In genomic region chr18:76495435-76496199, GRCh38 we compare ENCODE assay signal across 8 cellular contexts. TPM values are rescaled to one million over a fixed set of nuclear protein-coding genes. Genes with fewer than 3 reads are reported as not detected.
DNase-seq lines count a peak whose midpoint lies in the region; ATAC-seq and TF ChIP-seq lines count a peak whose summit lies in the region.

No MANE protein-coding gene starts in this region.

- H3K14ac ChIP-seq in trophoblast cell (ENCODE audit: low read length) = peak overlapping the region; percentile 38

- no peaks in the 10 kb centered on the region for H3K9me3 ChIP-seq in heart left ventricle
- peaks cover 2% of the 10 kb centered on the region for H3K9me3 ChIP-seq in trophoblast cell (ENCODE audit: insufficient read depth, low read depth, low read length)

- no peak overlapping the region for H2AK5ac ChIP-seq in trophoblast cell (ENCODE audit: low read length)

- intact Hi-C loops in heart left ventricle (cut with DNase I) = loop anchor here in 5 of 10 donors (2.0 to 10.0 kb wide), 6 partner anchors 45 to 1998 kb away; partner anchors contain the start of gene CNDP2 (in 1 of the 5)

- H2BK5ac ChIP-seq in trophoblast cell (ENCODE audit: low read depth, low read length, poor library complexity) = no peak overlapping the region

- H2BK12ac ChIP-seq in trophoblast cell (ENCODE audit: low read length) = no peak overlapping the region

- H3K36me3 Mint-ChIP-seq in activated T-helper 17 cell treated with anti-CD3 and anti-CD28 coated beads, Interleukin-2, amount 50 U/mL, for 72 hours (ENCODE audit: low read depth) = peaks cover 16% of the 10 kb centered on the region

- H4K8ac ChIP-seq in trophoblast cell (ENCODE audit: low read depth, low read length) = peak overlapping the region; percentile 80

- H3K9ac ChIP-seq in trophoblast cell (ENCODE audit: low read length) = peak overlapping the region; percentile 35

- H2AFZ ChIP-seq in ACC112 (ENCODE audit: low read length, unreplicated experiment) = peak overlapping the region; percentile 83
- H2AFZ ChIP-seq in trophoblast cell (ENCODE audit: insufficient read depth, low read length, poor library complexity) = peak overlapping the region; percentile 92

- DNase-seq in NCI-H128 (lab: John Stamatoyannopoulos, UW; ENCODE audit: unreplicated experiment) (peak; percentile 28), heart left ventricle (peak in 3 of 5 donors; percentile 47 to 70 (median 63)), trophoblast cell (no peak), NCI-H1694 treated with DMSO at 0.1 percent for 48 hours (lab: John Stamatoyannopoulos, UW) (no peak)

- H3K4ac ChIP-seq in trophoblast cell (ENCODE audit: low read depth, low read length) = no peak overlapping the region

- ATAC-seq in GM18498 (IDR thresholded peaks at IDR 0.05; ENCODE audit: unreplicated experiment) (peak; percentile 15), heart left ventricle (peak in 2 of 4 donors; percentile 26 to 47), HG02852 (IDR thresholded peaks at IDR 0.05; ENCODE audit: unreplicated experiment) (no peak)
- peak; percentile 39 for ATAC-seq in activated T-helper 17 cell treated with anti-CD3 and anti-CD28 coated beads, Interleukin-2, amount 50 U/mL, for 72 hours (replicated peaks)

- H3K4me1 ChIP-seq in ACC112 (ENCODE audit: control insufficient read depth, insufficient read depth, low read length, unreplicated experiment) (no peaks in the 10 kb centered on the region), heart left ventricle (peaks cover 0 to 46% (median 6%) of the 10 kb centered on the region in 12 donors), trophoblast cell (ENCODE audit: control insufficient read depth in 1 of 2, insufficient read depth in 2 of 2, low read length in 2 of 2) (peaks cover 0 to 16% of the 10 kb centered on the region in 2 experiments)

- 1 to 2% (median 1%) methylated on average over 24 to 44 of the region's 44 CpGs for WGBS in heart left ventricle, 4 donors
- WGBS in trophoblast cell (ENCODE audit: extremely low coverage, insufficient coverage, insufficient read length) = no CpG with 5 or more reads among the region's 44 CpGs

- H3K9me3 Mint-ChIP-seq in activated T-helper 17 cell treated with anti-CD3 and anti-CD28 coated beads, Interleukin-2, amount 50 U/mL, for 72 hours = no peaks in the 10 kb centered on the region

- H3K36me3 ChIP-seq in ACC112 (ENCODE audit: insufficient read depth, low read length) (no peaks in the 10 kb centered on the region), heart left ventricle (no peaks in the 10 kb centered on the region), trophoblast cell (ENCODE audit: control insufficient read depth in 1 of 2, insufficient read depth in 2 of 2, low read length in 2 of 2) (no peaks in the 10 kb centered on the region)

- H3K79me2 ChIP-seq in ACC112 (ENCODE audit: control insufficient read depth, insufficient read depth, low read length, unreplicated experiment) = peaks cover 17% of the 10 kb centered on the region
- H3K79me2 ChIP-seq in trophoblast cell (ENCODE audit: control insufficient read depth, insufficient read depth, low read length, poor library complexity) = peaks cover 5% of the 10 kb centered on the region

- H3K27me3 ChIP-seq in ACC112 (ENCODE audit: insufficient read depth, low read length) (no peaks in the 10 kb centered on the region), heart left ventricle (no peaks in the 10 kb centered on the region), trophoblast cell (ENCODE audit: insufficient read depth, low read length) (peaks cover 5% of the 10 kb centered on the region)

- H4K91ac ChIP-seq in trophoblast cell (ENCODE audit: low read depth, low read length) = peak overlapping the region; percentile 83

- H3K27me3 Mint-ChIP-seq in activated T-helper 17 cell treated with anti-CD3 and anti-CD28 coated beads, Interleukin-2, amount 50 U/mL, for 72 hours = no peaks in the 10 kb centered on the region

- H3K23ac ChIP-seq in trophoblast cell (ENCODE audit: low read length) = no peak overlapping the region

- peak overlapping the region; percentile 85 for H2BK120ac ChIP-seq in trophoblast cell (ENCODE audit: insufficient read depth, low read length, poor library complexity)

- H3K4me3 ChIP-seq in ACC112 (ENCODE audit: low read depth, low read length) = peak overlapping the region; percentile 77
- H3K4me3 ChIP-seq in heart left ventricle = peak overlapping the region; percentile 53 to 85 (median 72)
- H3K4me3 ChIP-seq in trophoblast cell (ENCODE audit: low read depth, low read length) = peak overlapping the region; percentile 62

- H3K79me1 ChIP-seq in trophoblast cell (ENCODE audit: low read length) = peaks cover 18% of the 10 kb centered on the region

- peak overlapping the region; percentile 80 for H3K4me3 Mint-ChIP-seq in activated T-helper 17 cell treated with anti-CD3 and anti-CD28 coated beads, Interleukin-2, amount 50 U/mL, for 72 hours

- TF ChIP-seq CTCF in heart left ventricle (IDR thresholded peaks at IDR 0.05) = no peak

- H3K27ac ChIP-seq in ACC112 (ENCODE audit: low read depth, low read length) (peak overlapping the region; percentile 25; the same call in 1 of the 2 replicates), heart left ventricle (peak overlapping the region in 11 of 12 donors; percentile 6 to 91 (median 59)), trophoblast cell (ENCODE audit: low read depth, low read length) (no peak overlapping the region)

- H3K4me2 ChIP-seq in trophoblast cell (ENCODE audit: low read length) = peak overlapping the region; percentile 100

- H3K18ac ChIP-seq in trophoblast cell (ENCODE audit: low read length) = peak overlapping the region; percentile 10

- no peak for TF ChIP-seq POLR2A in heart left ventricle (IDR thresholded peaks at IDR 0.05)

- peak overlapping the region; percentile 69 for H3K27ac Mint-ChIP-seq in activated T-helper 17 cell treated with anti-CD3 and anti-CD28 coated beads, Interleukin-2, amount 50 U/mL, for 72 hours

- peak overlapping the region; percentile 13 for H4K12ac ChIP-seq in trophoblast cell (ENCODE audit: low read depth, low read length)

- H3K4me1 Mint-ChIP-seq in activated T-helper 17 cell treated with anti-CD3 and anti-CD28 coated beads, Interleukin-2, amount 50 U/mL, for 72 hours = peaks cover 8% of the 10 kb centered on the region

RNA-seq across cellular contexts. Expression of gene ZNF516, which starts 0.6 kb away (rescaled TPM):
- total RNA-seq in activated T-helper 17 cell treated with anti-CD3 and anti-CD28 coated beads, Interleukin-2, amount 50 U/mL, for 72 hours = 10 to 100 TPM in 1 of 2 donors, 1 to 10 TPM in 1; 3.7 to 22.8 TPM
- 10 to 100 TPM; 10.1 to 24.8 (median 14.6) TPM for total RNA-seq in heart left ventricle
- 1 to 10 TPM; 4.8 to 4.9 TPM for polyA plus RNA-seq in heart left ventricle
- polyA plus RNA-seq in trophoblast cell (2013) = 6.6 and 8.8 TPM in 2 replicates

Comparison
In these comparisons a context has a peak if more than half of its experiments do, and no peak if none do; other contexts are left out.
1. DNase-seq: peak in NCI-H128 (single experiment) and heart left ventricle (3 of 5); none in trophoblast cell (0 of 2) and NCI-H1694 treated with DMSO at 0.1 percent for 48 hours (single experiment).
2. Peak in every context shown above with its lines, with median percentiles within 50 percentile points of each other: H3K4me3 ChIP-seq.